1 cellular context compared by ENCODE assay signal in genomic region chr9:81669011-81669739, GRCh38.
TF ChIP-seq lines count a peak whose summit lies in the region.

No MANE protein-coding gene starts in this region.

TF ChIP-seq in GM23338, 12 proteins besides CTCF, POLR2A, EP300 and RAD21 (continued from another document):
- no peak for TF ChIP-seq ZNF462 (CRISPR knock-in tag; IDR thresholded peaks at IDR 0.05)
